ENCODE assay signal across 8 cellular contexts in genomic region chr20:52972965-52973819, GRCh38. TPM values are rescaled to one million over a fixed set of nuclear protein-coding genes. Genes with fewer than 3 reads are reported as not detected.
DNase-seq lines count a peak whose midpoint lies in the region; ATAC-seq and TF ChIP-seq lines count a peak whose summit lies in the region.

No MANE protein-coding gene starts in this region.

- peak overlapping the region; percentile 97 for H3K4me3 Mint-ChIP-seq in T-helper 1 cell treated with Interleukin-12 subunit alpha and Interleukin-12 subunit beta and Interleukin-4 antibody, amounts not matched to agents 30 μg/mL and 1 μg/mL, for 36 hours
- H3K4me3 Mint-ChIP-seq in central memory CD8-positive, alpha-beta T cell, result peak overlapping the region; percentile 63
- H3K4me3 Mint-ChIP-seq in mesothelial cell of epicardium, result peak overlapping the region; percentile 89

- DNase-seq in Daoy (ENCODE audit: low read depth) (peak; percentile 47), mesothelial cell of epicardium (ENCODE audit: low spot score in 2 of 2, unreplicated experiment in 2 of 2) (peak in 1 of 2 experiments; percentile 58), NCI-H1694 treated with DMSO at 0.1 percent for 48 hours (lab: John Stamatoyannopoulos, UW) (no peak), kidney tubule cell (ENCODE audit: low spot score) (no peak)
- DNase-seq in central memory CD8-positive, alpha-beta T cell (ENCODE audit: low spot score in 2 of 2), result no peak

- peak overlapping the region; percentile 55 to 73 for H3K4me3 ChIP-seq in stomach smooth muscle (ENCODE audit: low read length in 2 of 2)

- H3K27ac ChIP-seq in stomach smooth muscle (ENCODE audit: low read length), result peak overlapping the region; percentile 18

- ATAC-seq in central memory CD8-positive, alpha-beta T cell (replicated peaks; ENCODE audit: extremely low read depth, poor library complexity, severe bottlenecking), result no peak
- no peak for ATAC-seq in GM21360 (IDR thresholded peaks at IDR 0.05; ENCODE audit: unreplicated experiment)

- H3K9me3 ChIP-seq in stomach smooth muscle (ENCODE audit: control insufficient read depth in 2 of 2, low read length in 2 of 2), result peaks cover 0 to 4% of the 10 kb centered on the region in 2 donors

- peaks cover 4% of the 10 kb centered on the region for H3K36me3 Mint-ChIP-seq in T-helper 1 cell treated with Interleukin-12 subunit alpha and Interleukin-12 subunit beta and Interleukin-4 antibody, amounts not matched to agents 30 μg/mL and 1 μg/mL, for 36 hours (ENCODE audit: low read depth)
- H3K36me3 Mint-ChIP-seq in central memory CD8-positive, alpha-beta T cell (ENCODE audit: insufficient read depth), result peaks cover 2% of the 10 kb centered on the region
- H3K36me3 Mint-ChIP-seq in mesothelial cell of epicardium, result no peaks in the 10 kb centered on the region

- no peaks in the 10 kb centered on the region for H3K27me3 Mint-ChIP-seq in T-helper 1 cell treated with Interleukin-12 subunit alpha and Interleukin-12 subunit beta and Interleukin-4 antibody, amounts not matched to agents 30 μg/mL and 1 μg/mL, for 36 hours (ENCODE audit: low read depth)
- peaks cover 96% of the 10 kb centered on the region for H3K27me3 Mint-ChIP-seq in central memory CD8-positive, alpha-beta T cell
- no peaks in the 10 kb centered on the region for H3K27me3 Mint-ChIP-seq in mesothelial cell of epicardium (ENCODE audit: low read depth)

- no peaks in the 10 kb centered on the region for H3K36me3 ChIP-seq in stomach smooth muscle (ENCODE audit: control insufficient read depth in 2 of 2, insufficient read depth in 2 of 2, low read length in 2 of 2)

- H3K4me1 Mint-ChIP-seq in T-helper 1 cell treated with Interleukin-12 subunit alpha and Interleukin-12 subunit beta and Interleukin-4 antibody, amounts not matched to agents 30 μg/mL and 1 μg/mL, for 36 hours (ENCODE audit: low read depth), result peaks cover 35% of the 10 kb centered on the region
- peaks cover 12% of the 10 kb centered on the region for H3K4me1 Mint-ChIP-seq in central memory CD8-positive, alpha-beta T cell
- peaks cover 40% of the 10 kb centered on the region for H3K4me1 Mint-ChIP-seq in mesothelial cell of epicardium

- H3K27me3 ChIP-seq in stomach smooth muscle (ENCODE audit: control insufficient read depth in 1 of 2, insufficient read depth in 2 of 2, low read length in 2 of 2), result peaks cover 10 to 14% of the 10 kb centered on the region in 2 donors

- no peaks in the 10 kb centered on the region for H3K9me3 Mint-ChIP-seq in T-helper 1 cell treated with Interleukin-12 subunit alpha and Interleukin-12 subunit beta and Interleukin-4 antibody, amounts not matched to agents 30 μg/mL and 1 μg/mL, for 36 hours
- H3K9me3 Mint-ChIP-seq in central memory CD8-positive, alpha-beta T cell, result no peaks in the 10 kb centered on the region
- no peaks in the 10 kb centered on the region for H3K9me3 Mint-ChIP-seq in mesothelial cell of epicardium

- H3K4me1 ChIP-seq in stomach smooth muscle (ENCODE audit: control insufficient read depth, insufficient read depth, low read length), result peaks cover 3% of the 10 kb centered on the region

- no peak for TF ChIP-seq CTCF in mesothelial cell of epicardium (IDR thresholded peaks at IDR 0.05; ENCODE audit: unreplicated experiment)

- peak overlapping the region; percentile 29 to 51 for H3K9ac ChIP-seq in stomach smooth muscle (ENCODE audit: low read length in 2 of 2)

- peak overlapping the region; percentile 90 for H3K27ac Mint-ChIP-seq in T-helper 1 cell treated with Interleukin-12 subunit alpha and Interleukin-12 subunit beta and Interleukin-4 antibody, amounts not matched to agents 30 μg/mL and 1 μg/mL, for 36 hours
- peak overlapping the region; percentile 7 for H3K27ac Mint-ChIP-seq in central memory CD8-positive, alpha-beta T cell (ENCODE audit: low read depth)
- peak overlapping the region; percentile 92 for H3K27ac Mint-ChIP-seq in mesothelial cell of epicardium

RNA-seq across cellular contexts. Expression of gene TSHZ2, which starts 1.0 kb away (rescaled TPM):
- 0.57 and 1.3 TPM in 2 replicates for total RNA-seq in Daoy (2014; rRNA removed; shearing (Covaris generic))
- 28.8 to 31.0 TPM (median 29.1 TPM) in 3 replicates for total RNA-seq in mesothelial cell of epicardium

Comparison
In these comparisons a context has a peak if more than half of its experiments do, and no peak if none do; other contexts are left out.
1. H3K27ac Mint-ChIP-seq: peak in every context shown above with its lines; median percentile 92 in mesothelial cell of epicardium; 90 in T-helper 1 cell treated with Interleukin-12 subunit alpha and Interleukin-12 subunit beta and Interleukin-4 antibody, amounts not matched to agents 30 μg/mL and 1 μg/mL, for 36 hours; 7 in central memory CD8-positive, alpha-beta T cell.
2. RNA of gene TSHZ2, which starts 1.0 kb away (total RNA-seq): 28.8 to 31.0 TPM in mesothelial cell of epicardium; 0.57 to 1.3 TPM in Daoy; every median in the first group is over 10 times any median in the second.
3. Peak in every context shown above with its lines, with median percentiles within 50 percentile points of each other: H3K4me3 Mint-ChIP-seq.